Comparison of ENCODE assay signal across 8 cellular contexts in the genomic region with DNA sequence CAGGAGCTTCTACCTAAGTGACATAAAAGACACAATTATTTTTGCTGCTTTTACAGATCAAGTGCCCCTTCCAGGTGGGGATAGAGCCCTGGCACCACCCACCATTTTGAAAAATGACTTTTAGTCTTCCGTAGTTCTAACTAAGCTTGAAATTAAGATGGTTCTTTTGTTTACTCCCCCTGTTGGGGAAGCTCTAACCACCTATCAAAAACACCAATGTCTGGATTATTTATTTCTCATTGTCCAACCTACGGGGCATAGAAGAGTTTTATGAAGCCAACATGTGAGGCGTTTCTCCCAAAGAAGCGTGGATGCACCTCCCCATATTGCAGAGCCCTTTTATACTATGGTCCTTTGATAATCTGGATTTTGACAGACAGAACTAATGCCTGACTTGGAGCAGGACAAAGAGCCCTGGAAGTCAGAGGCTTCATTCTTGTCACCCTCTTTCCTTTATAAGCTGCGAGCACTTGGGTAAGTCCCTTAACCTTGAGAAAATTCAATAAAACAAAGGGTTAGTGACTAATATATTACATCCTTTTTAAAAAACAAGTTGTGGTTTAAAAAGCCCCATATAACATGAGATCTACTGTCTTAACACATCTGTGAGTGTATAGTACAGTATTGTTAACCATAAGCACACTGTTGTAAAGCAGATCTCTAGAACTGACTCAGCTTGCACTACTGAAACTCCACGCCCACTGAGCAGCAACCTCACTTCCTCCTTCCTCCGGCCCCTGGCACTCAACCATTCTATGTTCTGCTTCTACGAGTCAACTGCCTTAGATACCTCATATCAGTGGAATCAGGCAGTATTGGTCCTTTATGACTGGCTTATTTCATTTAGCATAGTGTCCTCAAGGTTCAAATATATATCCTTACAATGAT.
DNase-seq lines count a peak whose midpoint lies in the region; ATAC-seq, FAIRE-seq and TF ChIP-seq lines count a peak whose summit lies in the region.

No MANE protein-coding gene starts in this region.

- H3K9ac ChIP-seq in astrocyte (ENCODE audit: low read length) (no peak overlapping the region), kidney (ENCODE audit: low read length in 2 of 2) (no peak overlapping the region)

- H3K4me1 Mint-ChIP-seq in T-helper 17 cell (peaks cover 53% of the 10 kb centered on the region), astrocyte (ENCODE audit: low read depth, unreplicated experiment) (peaks cover 21% of the 10 kb centered on the region)

- TF ChIP-seq CTCF in astrocyte (IDR thresholded peaks at IDR 0.05; ENCODE audit: insufficient read depth, low read depth, low read length) (no peak), kidney (IDR thresholded peaks at IDR 0.05; ENCODE audit: borderline replicate concordance, extremely low read depth, insufficient read depth) (no peak)

- H3K9me3 ChIP-seq in T-helper 17 cell (ENCODE audit: control insufficient read depth, low read length, poor library complexity, severe bottlenecking) (no peaks in the 10 kb centered on the region), astrocyte (ENCODE audit: insufficient read depth, low read depth, low read length) (no peaks in the 10 kb centered on the region), kidney (ENCODE audit: control insufficient read depth in 1 of 2, low read length in 2 of 2) (no peaks in the 10 kb centered on the region)

- H3K4me3 ChIP-seq in astrocyte (ENCODE audit: insufficient read depth, low read depth, low read length) (no peak overlapping the region), kidney (ENCODE audit: low read length in 2 of 2) (no peak overlapping the region)

- FAIRE-seq in astrocyte (lab: Jason Lieb, UNC) (no peak), kidney (lab: Jason Lieb, UNC) (no peak)

- intact Hi-C loops in kidney (cut with DNase I) = no loop called here

- no peaks in the 10 kb centered on the region for H3K79me2 ChIP-seq in astrocyte (ENCODE audit: insufficient read depth, low read length)

- ATAC-seq in GM19043 (IDR thresholded peaks at IDR 0.05; ENCODE audit: low read depth, unreplicated experiment) = peak; percentile 97
- ATAC-seq in HG03175 (IDR thresholded peaks at IDR 0.05; ENCODE audit: unreplicated experiment) = peak; percentile 98
- ATAC-seq in T-helper 17 cell = peak; percentile 95

- peak overlapping the region; percentile 1 for H2AFZ ChIP-seq in astrocyte (ENCODE audit: low read depth, low read length)

- H3K36me3 ChIP-seq in astrocyte (ENCODE audit: insufficient read depth, low read length) = no peaks in the 10 kb centered on the region
- H3K36me3 ChIP-seq in kidney (ENCODE audit: control insufficient read depth in 1 of 2, insufficient read depth in 2 of 2, low read length in 2 of 2) = peaks cover 0 to 4% of the 10 kb centered on the region in 2 donors

- H3K27me3 Mint-ChIP-seq in T-helper 17 cell = no peaks in the 10 kb centered on the region
- H3K27me3 Mint-ChIP-seq in astrocyte (ENCODE audit: low read depth, unreplicated experiment) = no peaks in the 10 kb centered on the region

- no peaks in the 10 kb centered on the region for H3K27me3 ChIP-seq in astrocyte (ENCODE audit: insufficient read depth, low read length)

- peak overlapping the region; percentile 25 for H3K4me3 Mint-ChIP-seq in T-helper 17 cell
- no peak overlapping the region for H3K4me3 Mint-ChIP-seq in astrocyte (ENCODE audit: unreplicated experiment)

- H3K9me3 Mint-ChIP-seq in astrocyte (ENCODE audit: unreplicated experiment) = no peaks in the 10 kb centered on the region

- H3K4me2 ChIP-seq in astrocyte (ENCODE audit: low read length) = peak overlapping the region; percentile 27

- H3K4me1 ChIP-seq in astrocyte (ENCODE audit: insufficient read depth, low read length) = peaks cover 22% of the 10 kb centered on the region
- H3K4me1 ChIP-seq in kidney (ENCODE audit: control insufficient read depth in 1 of 2, insufficient read depth in 1 of 2, low read depth in 1 of 2, low read length in 2 of 2) = peaks cover 0 to 3% of the 10 kb centered on the region in 2 donors

- no peak overlapping the region for H3K27ac ChIP-seq in astrocyte (ENCODE audit: low read depth, low read length)
- H3K27ac ChIP-seq in kidney (ENCODE audit: low read depth in 2 of 2, low read length in 2 of 2) = no peak overlapping the region

- H3K27ac Mint-ChIP-seq in T-helper 17 cell = peak overlapping the region; percentile 82
- H3K27ac Mint-ChIP-seq in astrocyte (ENCODE audit: unreplicated experiment) = no peak overlapping the region

- peaks cover 5% of the 10 kb centered on the region for H4K20me1 ChIP-seq in astrocyte (ENCODE audit: insufficient read depth, low read length)

- H3K36me3 Mint-ChIP-seq in T-helper 17 cell (ENCODE audit: low read depth) (peaks cover 2% of the 10 kb centered on the region), astrocyte (ENCODE audit: low read depth, unreplicated experiment) (peaks cover 2% of the 10 kb centered on the region)

- peak; percentile 62 for DNase-seq in A172 (ENCODE audit: low spot score)
- peak; percentile 33 to 53 (median 39) for DNase-seq in T-helper 17 cell
- DNase-seq in astrocyte (ENCODE audit: low read depth) = peak; percentile 48
- peak; percentile 70 to 83 for DNase-seq in stimulated activated CD4-positive, alpha-beta T cell treated with anti-CD3 and anti-CD28 coated beads, Interleukin-12 subunit alpha, Interleukin-12 subunit beta, amount 100 ng/mL, for 24 hours (ENCODE audit: low read depth in 2 of 2)
- DNase-seq in kidney = no peak
- DNase-seq in NCI-H1092 treated with DMSO at 0.1 percent for 48 hours (lab: John Stamatoyannopoulos, UW) = no peak

Comparison
In these comparisons a context has a peak if more than half of its experiments do, and no peak if none do; other contexts are left out.
1. DNase-seq: peak in A172 (single experiment), T-helper 17 cell (3 of 3), astrocyte (single experiment) and stimulated activated CD4-positive, alpha-beta T cell treated with anti-CD3 and anti-CD28 coated beads, Interleukin-12 subunit alpha, Interleukin-12 subunit beta, amount 100 ng/mL, for 24 hours (2 of 2); none in kidney (single experiment) and NCI-H1092 treated with DMSO at 0.1 percent for 48 hours (single experiment).
2. Peak in every context shown above with its lines, with median percentiles within 50 percentile points of each other: ATAC-seq.